Comparison of ENCODE assay signal across 22 cellular contexts in the genomic region with DNA sequence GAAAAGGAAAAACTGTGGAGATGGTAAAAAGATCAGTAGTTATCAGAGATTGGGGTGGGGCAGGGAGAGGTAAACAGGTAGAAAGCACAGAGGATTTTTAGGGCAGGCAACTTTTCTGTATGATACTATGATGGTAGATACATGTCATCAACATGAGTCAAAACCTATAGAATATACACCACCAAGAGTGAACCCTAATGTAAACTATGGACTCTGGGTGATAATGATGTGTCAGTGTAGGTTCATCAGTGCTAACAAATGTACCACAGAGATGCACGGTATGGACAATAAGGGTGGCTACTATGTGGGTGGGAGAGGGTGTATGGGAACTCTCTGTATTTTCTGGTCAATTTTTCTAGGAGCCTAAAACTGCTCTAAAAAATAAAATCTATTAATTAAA. TPM values are rescaled to one million over a fixed set of nuclear protein-coding genes. Genes with fewer than 3 reads are reported as not detected.
A peak's percentile ranks its signal among the peaks of the same experiment; 100 is the strongest.
DNase-seq lines count a peak whose midpoint lies in the region; ATAC-seq, FAIRE-seq and TF ChIP-seq lines count a peak whose summit lies in the region.
"Had no signal": no experiment of that assay in that cellular context is flagged by ENCODE, and none has a peak within 500 bp of the region (broad histone marks: within the 10 kb centered on the region; RNA-seq: fewer than 3 reads in every experiment).

No MANE protein-coding gene starts in this region.

- SMC1A ChIA-PET in GM12878 (lab: Charles Lee; ENCODE audit: uncharacterized antibody, unreplicated experiment) = interaction anchor here (1.0 kb wide), 1 partner anchor 9 kb away, joined by 3 read pairs; no protein-coding TSS in a partner anchor

- H3K27ac Mint-ChIP-seq in activated naive CD4-positive, alpha-beta T cell treated with anti-CD3 and anti-CD28 coated beads, Interleukin-2, amount 50 U/mL, for 24 hours = peak overlapping the region; percentile 76
- peak overlapping the region; percentile 10 for H3K27ac Mint-ChIP-seq in stimulated activated naive CD8-positive, alpha-beta T cell treated with anti-CD3 and anti-CD28 coated beads, Interleukin-15, Interleukin-2, amounts not matched to agents 100 ng/mL and 50 ng/mL, for 24 hours

- peaks cover 36% of the 10 kb centered on the region for H3K4me1 Mint-ChIP-seq in activated naive CD4-positive, alpha-beta T cell treated with anti-CD3 and anti-CD28 coated beads, Interleukin-2, amount 50 U/mL, for 24 hours
- H3K4me1 Mint-ChIP-seq in stimulated activated naive CD8-positive, alpha-beta T cell treated with anti-CD3 and anti-CD28 coated beads, Interleukin-15, Interleukin-2, amounts not matched to agents 100 ng/mL and 50 ng/mL, for 24 hours (ENCODE audit: low read depth) = peaks cover 28% of the 10 kb centered on the region

- no peaks in the 10 kb centered on the region for H3F3A ChIP-seq in PC-3 (ENCODE audit: low read length, unreplicated experiment)

- H3K36me3 Mint-ChIP-seq in activated naive CD4-positive, alpha-beta T cell treated with anti-CD3 and anti-CD28 coated beads, Interleukin-2, amount 50 U/mL, for 24 hours = no peaks in the 10 kb centered on the region
- no peaks in the 10 kb centered on the region for H3K36me3 Mint-ChIP-seq in stimulated activated naive CD8-positive, alpha-beta T cell treated with anti-CD3 and anti-CD28 coated beads, Interleukin-15, Interleukin-2, amounts not matched to agents 100 ng/mL and 50 ng/mL, for 24 hours (ENCODE audit: low read depth)

- TF ChIP-seq POLR2A in GM12878 (IDR thresholded peaks at IDR 0.05; ENCODE audit: low read depth, low read length) = no peak

- H3K9ac ChIP-seq in PC-3 (ENCODE audit: low read length) (no peak overlapping the region), GM12878 (ENCODE audit: control insufficient read depth, insufficient read depth, low read length) (no peak overlapping the region)
- H3K9ac ChIP-seq: SK-N-SH had no signal

- H3K36me3 ChIP-seq in PC-3 (ENCODE audit: low read depth, low read length) (no peaks in the 10 kb centered on the region), GM12878 (ENCODE audit: control insufficient read depth in 2 of 2, insufficient read depth in 2 of 2, low read length in 1 of 2) (no peaks in the 10 kb centered on the region)
- H3K36me3 ChIP-seq: gastrocnemius medialis, lower lobe of right lung, upper lobe of left lung had no signal

- ATAC-seq in PC-3 (peak; percentile 12; the same call in 1 of the 2 replicates), GM12878 (peak; percentile 17; the same call in 1 of the 3 replicates), GM18861 (IDR thresholded peaks at IDR 0.05; ENCODE audit: unreplicated experiment) (no peak)
- ATAC-seq: gastrocnemius medialis, lower lobe of right lung had no signal

- H3K4me1 ChIP-seq in PC-3 (ENCODE audit: insufficient read depth, low read length) (peaks cover 20% of the 10 kb centered on the region), GM12878 (ENCODE audit: control insufficient read depth, insufficient read depth, low read length) (peaks cover 5% of the 10 kb centered on the region)
- H3K4me1 ChIP-seq: gastrocnemius medialis, lower lobe of right lung, upper lobe of left lung had no signal

- RAD21 ChIA-PET in GM12878 (lab: Charles Lee; ENCODE audit: unreplicated experiment) = interaction anchor here (0.8 to 1.3 kb wide), 4 partner anchors 9 to 24 kb away, joined by 3 to 8 read pairs (median 3); no protein-coding TSS in a partner anchor

- WGBS in GM12878 (ENCODE audit: insufficient coverage, insufficient replicate concordance, low lambda C conversion rate, missing lambda C conversion rate) = 3% methylated on average over 1 of the region's 1 CpG

- CTCF ChIA-PET in PC-3 (lab: Charles Lee) = no interaction called here
- CTCF ChIA-PET in GM12878 (lab: Yijun Ruan, JAX) = no interaction called here

- H3K4me3 ChIP-seq in PC-3 (ENCODE audit: low read length) = no peak overlapping the region
- H3K4me3 ChIP-seq in GM12878 = no peak overlapping the region
- H3K4me3 ChIP-seq: gastrocnemius medialis, lower lobe of right lung, upper lobe of left lung had no signal

- H3K9me3 ChIP-seq in PC-3 (ENCODE audit: low read length) = no peaks in the 10 kb centered on the region
- no peaks in the 10 kb centered on the region for H3K9me3 ChIP-seq in GM12878 (replicated peaks; ENCODE audit: control insufficient read depth, insufficient read depth, low read length)
- H3K9me3 ChIP-seq: gastrocnemius medialis, lower lobe of right lung, SK-N-SH, upper lobe of left lung had no signal

- H3K9me3 Mint-ChIP-seq in activated naive CD4-positive, alpha-beta T cell treated with anti-CD3 and anti-CD28 coated beads, Interleukin-2, amount 50 U/mL, for 24 hours = no peaks in the 10 kb centered on the region
- H3K9me3 Mint-ChIP-seq in stimulated activated naive CD8-positive, alpha-beta T cell treated with anti-CD3 and anti-CD28 coated beads, Interleukin-15, Interleukin-2, amounts not matched to agents 100 ng/mL and 50 ng/mL, for 24 hours = no peaks in the 10 kb centered on the region

- in situ Hi-C loops in GM12878 (cut with MboI) = no loop called here

- intact Hi-C loops in PC-3 (cut with micrococcal nuclease) (no loop called here), GM12878 (cut with micrococcal nuclease; ENCODE audit: unreplicated experiment) (no loop called here)

- H3K27ac ChIP-seq in PC-3 (ENCODE audit: low read length) (no peak overlapping the region), GM12878 (ENCODE audit: control insufficient read depth, insufficient read depth) (no peak overlapping the region)
- H3K27ac ChIP-seq: gastrocnemius medialis, lower lobe of right lung, upper lobe of left lung had no signal

- H3K79me2 ChIP-seq in PC-3 (ENCODE audit: low read length) = no peaks in the 10 kb centered on the region
- H3K79me2 ChIP-seq in GM12878 (ENCODE audit: control insufficient read depth, insufficient read depth, low read length) = no peaks in the 10 kb centered on the region

- H3K4me3 Mint-ChIP-seq in activated naive CD4-positive, alpha-beta T cell treated with anti-CD3 and anti-CD28 coated beads, Interleukin-2, amount 50 U/mL, for 24 hours = no peak overlapping the region
- H3K4me3 Mint-ChIP-seq in stimulated activated naive CD8-positive, alpha-beta T cell treated with anti-CD3 and anti-CD28 coated beads, Interleukin-15, Interleukin-2, amounts not matched to agents 100 ng/mL and 50 ng/mL, for 24 hours = no peak overlapping the region

- POLR2A ChIA-PET in PC-3 (lab: Charles Lee; ENCODE audit: unreplicated experiment) = no interaction called here
- POLR2A ChIA-PET in GM12878 (lab: Charles Lee) = interaction anchor here (1.3 kb wide), 1 partner anchor 9 kb away, joined by 7 read pairs; no protein-coding TSS in a partner anchor

- BruUV-seq in PC-3 (replicated peaks; lab: Mats Ljungman, UMichigan) (no TSS peak), GM12878 (replicated peaks; lab: Mats Ljungman, UMichigan) (no TSS peak)

- H3K27me3 ChIP-seq in PC-3 (ENCODE audit: low read length) (no peaks in the 10 kb centered on the region), GM12878 (replicated peaks in 1 of 2; ENCODE audit: control insufficient read depth in 2 of 2, insufficient read depth in 2 of 2, low read length in 1 of 2) (no peaks in the 10 kb centered on the region)
- H3K27me3 ChIP-seq: gastrocnemius medialis, upper lobe of left lung had no signal

- no peaks in the 10 kb centered on the region for H3K9me2 ChIP-seq in PC-3 (replicated peaks; ENCODE audit: low read length)
- H3K9me2 ChIP-seq: SK-N-SH had no signal

- H2AFZ ChIP-seq in PC-3 (ENCODE audit: low read length) (no peak overlapping the region), GM12878 (ENCODE audit: control insufficient read depth, low read depth, low read length) (no peak overlapping the region)

- no peaks in the 10 kb centered on the region for H3K27me3 Mint-ChIP-seq in activated naive CD4-positive, alpha-beta T cell treated with anti-CD3 and anti-CD28 coated beads, Interleukin-2, amount 50 U/mL, for 24 hours
- H3K27me3 Mint-ChIP-seq in stimulated activated naive CD8-positive, alpha-beta T cell treated with anti-CD3 and anti-CD28 coated beads, Interleukin-15, Interleukin-2, amounts not matched to agents 100 ng/mL and 50 ng/mL, for 24 hours = no peaks in the 10 kb centered on the region

- TF ChIP-seq CTCF in PC-3 (conservative IDR thresholded peaks at IDR 0.05; ENCODE audit: low read depth, low read length) (no peak), GM12878 (IDR thresholded peaks at IDR 0.05 in 2 of 3, conservative IDR thresholded peaks at IDR 0.05 in 1 of 3; ENCODE audit: control insufficient read depth in 2 of 3, extremely low read depth in 1 of 3, insufficient read depth in 1 of 3, low read depth in 3 of 3, low read length in 3 of 3) (no peak)

- FAIRE-seq in GM12878 (lab: Jason Lieb, UNC) = no peak
- FAIRE-seq: H54, small intestine had no signal

- peak overlapping the region; percentile 55; the same call in 1 of the 2 replicates for H3K4me2 ChIP-seq in PC-3 (ENCODE audit: low read length)
- no peak overlapping the region for H3K4me2 ChIP-seq in GM12878 (ENCODE audit: control insufficient read depth, insufficient read depth)
- H3K4me2 ChIP-seq: SK-N-SH had no signal

- TF ChIP-seq RAD21 in GM12878 (IDR thresholded peaks at IDR 0.05; ENCODE audit: insufficient read depth, low read depth, low read length) = no peak

- DNase-seq in activated naive CD4-positive, alpha-beta T cell (lab: John Stamatoyannopoulos, UW) = no peak
- DNase-seq in PC-3 (peak; percentile 32), GM12878 (ENCODE audit: low read depth, low spot score) (no peak), C1 segment of cervical spinal cord (lab: John Stamatoyannopoulos, UW) (no peak), HuH-7.5 (ENCODE audit: low spot score) (no peak)
- DNase-seq: amniotic stem cell, DMS79, gastrocnemius medialis, lower lobe of right lung, NCI-H1092, NCI-H2029, NCI-H446 treated with DMSO at 0.1 percent for 48 hours, SK-N-SH, small intestine, upper lobe of left lung had no signal

- H4K20me1 ChIP-seq in PC-3 (ENCODE audit: low read length) = no peaks in the 10 kb centered on the region
- H4K20me1 ChIP-seq in GM12878 (ENCODE audit: control insufficient read depth, insufficient read depth) = no peaks in the 10 kb centered on the region

- no peak for TF ChIP-seq EP300 in GM12878 (IDR thresholded peaks at IDR 0.05; ENCODE audit: borderline replicate concordance in 1 of 2, control insufficient read depth in 1 of 2, low read depth in 2 of 2, low read length in 2 of 2)

RNA-seq across cellular contexts. Expression of gene PACSIN1, which starts 18.5 kb away (rescaled TPM):
- total RNA-seq in PC-3 (2014; rRNA removed) (2.3 and 3.5 TPM in 2 replicates), GM12878 (2014; rRNA removed) (3.6 and 5.1 TPM in 2 replicates), GM12878 (2014; rRNA removed; fragmentation: Illumina TruSeq; extraction: Trizol) (1.9 and 2.1 TPM in 2 replicates), GM12878 (2021) (8.9 and 9.4 TPM in 2 replicates)
- total RNA-seq in GM12878 (2013; cell fraction: nucleolus; rRNA removed) = 2.1 and 3.9 TPM in 2 replicates
- polyA plus RNA-seq in GM12878 (2011; ENCODE audit: low read depth) = 0.25 TPM
- polyA plus RNA-seq in GM12878 (2011; rRNA removed) (6.9 and 7.5 TPM in 2 replicates), GM12878 (2014; fragmentation: Illumina TruSeq; extraction: Trizol) (3.3 and 4.8 TPM in 2 replicates), GM12878 (2014; fragmentation: Nextera tagmentation; extraction: Ambion mirVana) (under 1 TPM; 0.50 to 0.75 TPM), GM12878 (2014; rRNA removed) (6.8 and 6.9 TPM in 2 replicates), GM12878 (2016; fragmentation: Nextera tagmentation; extraction: Ambion mirVana) (1 to 10 TPM; 1.7 to 2.0 TPM)
- polyA plus RNA-seq in GM12878 (2011; cell fraction: cytosol; rRNA removed) = 9.0 and 10.1 TPM in 2 replicates
- polyA plus RNA-seq in GM12878 (2011; cell fraction: nucleus; rRNA removed) = 22.5 and 29.3 TPM in 2 replicates
- 1.2 and 1.4 TPM in 2 replicates for polyA plus RNA-seq in GM12878 (2012)
- polyA minus RNA-seq in GM12878 (2011; rRNA and poly(A)+ RNA removed) = 5.2 and 8.2 TPM in 2 replicates
- polyA minus RNA-seq in GM12878 (2011; cell fraction: cytosol; rRNA and poly(A)+ RNA removed) = 4.1 and 5.1 TPM in 2 replicates
- polyA minus RNA-seq in GM12878 (2011; cell fraction: nucleus; rRNA and poly(A)+ RNA removed) = 3.9 and 4.7 TPM in 2 replicates
- total RNA-seq: gastrocnemius medialis, HT1080, LHCN-M2, lower lobe of right lung, RPMI7951 had no signal

RNA-seq across cellular contexts. Expression of gene RPS10, which starts 58.5 kb away (rescaled TPM):
- total RNA-seq in PC-3 (2014; rRNA removed) (2,227 and 3,060 TPM in 2 replicates), GM12878 (2014; rRNA removed) (3,265 and 3,625 TPM in 2 replicates), GM12878 (2014; rRNA removed; fragmentation: Illumina TruSeq; extraction: Trizol) (3,150 and 3,233 TPM in 2 replicates), GM12878 (2021) (2,325 and 2,481 TPM in 2 replicates)
- 360 and 401 TPM in 2 replicates for total RNA-seq in GM12878 (2013; cell fraction: nucleolus; rRNA removed)
- 8,423 TPM for polyA plus RNA-seq in GM12878 (2011; ENCODE audit: low read depth)
- polyA plus RNA-seq in GM12878 (2011; rRNA removed) (2,575 and 3,799 TPM in 2 replicates), GM12878 (2014; fragmentation: Illumina TruSeq; extraction: Trizol) (3,495 and 3,970 TPM in 2 replicates), GM12878 (2014; fragmentation: Nextera tagmentation; extraction: Ambion mirVana) (1,000 to 10,000 TPM; 2,067 to 2,394 TPM), GM12878 (2014; rRNA removed) (3,767 and 4,060 TPM in 2 replicates), GM12878 (2016; fragmentation: Nextera tagmentation; extraction: Ambion mirVana) (1,000 to 10,000 TPM; 1,546 to 1,554 TPM)
- polyA plus RNA-seq in GM12878 (2011; cell fraction: cytosol; rRNA removed) = 6,646 and 9,086 TPM in 2 replicates
- 1,492 and 1,706 TPM in 2 replicates for polyA plus RNA-seq in GM12878 (2011; cell fraction: nucleus; rRNA removed)
- polyA plus RNA-seq in GM12878 (2012) = 3,794 and 4,086 TPM in 2 replicates
- 1,866 and 2,585 TPM in 2 replicates for polyA minus RNA-seq in GM12878 (2011; rRNA and poly(A)+ RNA removed)
- 439 and 466 TPM in 2 replicates for polyA minus RNA-seq in GM12878 (2011; cell fraction: cytosol; rRNA and poly(A)+ RNA removed)
- 136 and 165 TPM in 2 replicates for polyA minus RNA-seq in GM12878 (2011; cell fraction: nucleus; rRNA and poly(A)+ RNA removed)
